ENCODE assay signal across 1 cellular context in the genomic region with DNA sequence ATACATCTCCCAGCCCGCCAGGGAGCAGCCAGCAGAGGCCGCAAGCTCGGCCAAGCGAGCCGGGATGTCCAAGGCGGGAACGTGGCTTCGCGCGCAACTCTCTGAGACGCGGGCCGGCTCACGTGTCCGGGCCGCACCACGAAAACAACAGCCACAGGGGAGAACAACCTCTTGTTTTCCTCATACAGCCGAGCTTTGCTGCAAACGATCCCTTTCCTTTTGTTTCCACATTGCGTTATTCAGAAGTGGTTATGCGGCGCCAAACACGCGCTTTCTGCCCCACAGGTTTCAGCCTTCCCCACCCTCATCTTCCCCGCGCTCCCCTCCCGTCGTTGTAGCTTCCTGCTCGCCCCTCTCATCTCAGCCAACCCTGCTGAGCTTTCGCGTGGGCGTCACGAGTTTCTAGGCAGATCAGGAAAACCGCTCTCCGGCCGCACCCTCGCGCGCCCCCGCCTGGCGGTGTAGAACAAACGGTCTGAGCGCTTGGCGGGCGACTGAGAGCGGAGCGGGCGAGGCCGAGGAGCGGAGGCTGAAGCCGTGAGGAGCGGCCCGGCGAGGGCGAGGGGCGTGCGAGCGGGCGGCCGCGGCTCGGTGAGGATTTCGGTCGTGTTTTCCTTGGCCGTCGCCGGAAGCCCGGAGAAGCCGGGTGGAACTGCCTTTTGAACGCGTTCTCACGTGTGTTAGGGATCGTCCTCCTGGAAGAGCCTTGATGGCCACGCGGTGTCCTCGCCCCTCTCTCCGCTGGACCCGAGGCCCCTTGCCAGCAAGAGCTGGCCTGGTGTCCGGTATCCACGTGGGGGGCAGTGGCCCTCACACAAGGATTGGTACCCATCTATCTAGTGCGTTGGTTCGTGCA.
TF ChIP-seq lines count a peak whose summit lies in the region.

No MANE protein-coding gene starts in this region.

TF ChIP-seq in K562, 482 proteins besides CTCF, POLR2A, EP300 and RAD21 (continued from another document and continues in another):
- TF ChIP-seq, protein P1, sequence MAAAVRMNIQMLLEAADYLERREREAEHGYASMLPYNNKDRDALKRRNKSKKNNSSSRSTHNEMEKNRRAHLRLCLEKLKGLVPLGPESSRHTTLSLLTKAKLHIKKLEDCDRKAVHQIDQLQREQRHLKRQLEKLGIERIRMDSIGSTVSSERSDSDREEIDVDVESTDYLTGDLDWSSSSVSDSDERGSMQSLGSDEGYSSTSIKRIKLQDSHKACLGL (CRISPR knock-in tag; IDR thresholded peaks at IDR 0.05; ENCODE audit: borderline replicate concordance, poor library complexity, severe bottlenecking), result no peak
- TF ChIP-seq FOXP4 (CRISPR knock-in tag; IDR thresholded peaks at IDR 0.05; ENCODE audit: borderline replicate concordance) (peak; percentile 97), PTBP1 (IDR thresholded peaks at IDR 0.05; ENCODE audit: low read depth, low read length) (peak; percentile 68; the same call in 1 of the 2 replicates), TAF15 (IDR thresholded peaks at IDR 0.05; ENCODE audit: low read depth, low read length) (no peak), ZEB2 (IDR thresholded peaks at IDR 0.05) (0 out of 2 replicates have a peak, but pooled peaks have one; percentile 31), HSF4 (CRISPR knock-in tag; IDR thresholded peaks at IDR 0.05; ENCODE audit: borderline replicate concordance) (peak; percentile 66; the same call in 1 of the 2 replicates), TRIM25 (IDR thresholded peaks at IDR 0.05; ENCODE audit: borderline replicate concordance) (no peak), CHCHD3 (CRISPR knock-in tag; IDR thresholded peaks at IDR 0.05) (no peak), KAT2B (IDR thresholded peaks at IDR 0.05; ENCODE audit: low read depth, low read length) (no peak), HES1 (IDR thresholded peaks at IDR 0.05; ENCODE audit: low read depth) (peak; percentile 75), ARID3B (CRISPR knock-in tag; IDR thresholded peaks at IDR 0.05; ENCODE audit: borderline replicate concordance) (peak; percentile 26; the same call in 1 of the 2 replicates), GTF2E2 (tag; IDR thresholded peaks at IDR 0.05) (no peak; the same call in 1 of the 2 replicates), ZNF609 (CRISPR knock-in tag; IDR thresholded peaks at IDR 0.05; ENCODE audit: borderline replicate concordance) (no peak; the same call in none of the 2 replicates), TRIM28 (IDR thresholded peaks at IDR 0.05) (0 out of 2 replicates have a peak, but pooled peaks have one; percentile 1), ILF3 (IDR thresholded peaks at IDR 0.05; ENCODE audit: borderline replicate concordance) (no peak), ZNF586 (CRISPR knock-in tag; conservative IDR thresholded peaks at IDR 0.05) (no peak; the same call in 1 of the 2 replicates), ZNF707 (CRISPR knock-in tag; conservative IDR thresholded peaks at IDR 0.05) (0 out of 2 replicates have a peak, but pooled peaks have one; percentile 58)
- TF ChIP-seq, protein P2, sequence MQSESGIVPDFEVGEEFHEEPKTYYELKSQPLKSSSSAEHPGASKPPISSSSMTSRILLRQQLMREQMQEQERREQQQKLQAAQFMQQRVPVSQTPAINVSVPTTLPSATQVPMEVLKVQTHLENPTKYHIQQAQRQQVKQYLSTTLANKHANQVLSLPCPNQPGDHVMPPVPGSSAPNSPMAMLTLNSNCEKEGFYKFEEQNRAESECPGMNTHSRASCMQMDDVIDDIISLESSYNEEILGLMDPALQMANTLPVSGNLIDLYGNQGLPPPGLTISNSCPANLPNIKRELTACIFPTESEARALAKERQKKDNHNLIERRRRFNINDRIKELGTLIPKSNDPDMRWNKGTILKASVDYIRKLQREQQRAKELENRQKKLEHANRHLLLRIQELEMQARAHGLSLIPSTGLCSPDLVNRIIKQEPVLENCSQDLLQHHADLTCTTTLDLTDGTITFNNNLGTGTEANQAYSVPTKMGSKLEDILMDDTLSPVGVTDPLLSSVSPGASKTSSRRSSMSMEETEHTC (IDR thresholded peaks at IDR 0.05), result peak; percentile 62
- TF ChIP-seq, protein P3, sequence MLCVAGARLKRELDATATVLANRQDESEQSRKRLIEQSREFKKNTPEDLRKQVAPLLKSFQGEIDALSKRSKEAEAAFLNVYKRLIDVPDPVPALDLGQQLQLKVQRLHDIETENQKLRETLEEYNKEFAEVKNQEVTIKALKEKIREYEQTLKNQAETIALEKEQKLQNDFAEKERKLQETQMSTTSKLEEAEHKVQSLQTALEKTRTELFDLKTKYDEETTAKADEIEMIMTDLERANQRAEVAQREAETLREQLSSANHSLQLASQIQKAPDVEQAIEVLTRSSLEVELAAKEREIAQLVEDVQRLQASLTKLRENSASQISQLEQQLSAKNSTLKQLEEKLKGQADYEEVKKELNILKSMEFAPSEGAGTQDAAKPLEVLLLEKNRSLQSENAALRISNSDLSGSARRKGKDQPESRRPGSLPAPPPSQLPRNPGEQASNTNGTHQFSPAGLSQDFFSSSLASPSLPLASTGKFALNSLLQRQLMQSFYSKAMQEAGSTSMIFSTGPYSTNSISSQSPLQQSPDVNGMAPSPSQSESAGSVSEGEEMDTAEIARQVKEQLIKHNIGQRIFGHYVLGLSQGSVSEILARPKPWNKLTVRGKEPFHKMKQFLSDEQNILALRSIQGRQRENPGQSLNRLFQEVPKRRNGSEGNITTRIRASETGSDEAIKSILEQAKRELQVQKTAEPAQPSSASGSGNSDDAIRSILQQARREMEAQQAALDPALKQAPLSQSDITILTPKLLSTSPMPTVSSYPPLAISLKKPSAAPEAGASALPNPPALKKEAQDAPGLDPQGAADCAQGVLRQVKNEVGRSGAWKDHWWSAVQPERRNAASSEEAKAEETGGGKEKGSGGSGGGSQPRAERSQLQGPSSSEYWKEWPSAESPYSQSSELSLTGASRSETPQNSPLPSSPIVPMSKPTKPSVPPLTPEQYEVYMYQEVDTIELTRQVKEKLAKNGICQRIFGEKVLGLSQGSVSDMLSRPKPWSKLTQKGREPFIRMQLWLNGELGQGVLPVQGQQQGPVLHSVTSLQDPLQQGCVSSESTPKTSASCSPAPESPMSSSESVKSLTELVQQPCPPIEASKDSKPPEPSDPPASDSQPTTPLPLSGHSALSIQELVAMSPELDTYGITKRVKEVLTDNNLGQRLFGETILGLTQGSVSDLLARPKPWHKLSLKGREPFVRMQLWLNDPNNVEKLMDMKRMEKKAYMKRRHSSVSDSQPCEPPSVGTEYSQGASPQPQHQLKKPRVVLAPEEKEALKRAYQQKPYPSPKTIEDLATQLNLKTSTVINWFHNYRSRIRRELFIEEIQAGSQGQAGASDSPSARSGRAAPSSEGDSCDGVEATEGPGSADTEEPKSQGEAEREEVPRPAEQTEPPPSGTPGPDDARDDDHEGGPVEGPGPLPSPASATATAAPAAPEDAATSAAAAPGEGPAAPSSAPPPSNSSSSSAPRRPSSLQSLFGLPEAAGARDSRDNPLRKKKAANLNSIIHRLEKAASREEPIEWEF (CRISPR knock-in tag; IDR thresholded peaks at IDR 0.05), result no peak
- TF ChIP-seq, protein P4, sequence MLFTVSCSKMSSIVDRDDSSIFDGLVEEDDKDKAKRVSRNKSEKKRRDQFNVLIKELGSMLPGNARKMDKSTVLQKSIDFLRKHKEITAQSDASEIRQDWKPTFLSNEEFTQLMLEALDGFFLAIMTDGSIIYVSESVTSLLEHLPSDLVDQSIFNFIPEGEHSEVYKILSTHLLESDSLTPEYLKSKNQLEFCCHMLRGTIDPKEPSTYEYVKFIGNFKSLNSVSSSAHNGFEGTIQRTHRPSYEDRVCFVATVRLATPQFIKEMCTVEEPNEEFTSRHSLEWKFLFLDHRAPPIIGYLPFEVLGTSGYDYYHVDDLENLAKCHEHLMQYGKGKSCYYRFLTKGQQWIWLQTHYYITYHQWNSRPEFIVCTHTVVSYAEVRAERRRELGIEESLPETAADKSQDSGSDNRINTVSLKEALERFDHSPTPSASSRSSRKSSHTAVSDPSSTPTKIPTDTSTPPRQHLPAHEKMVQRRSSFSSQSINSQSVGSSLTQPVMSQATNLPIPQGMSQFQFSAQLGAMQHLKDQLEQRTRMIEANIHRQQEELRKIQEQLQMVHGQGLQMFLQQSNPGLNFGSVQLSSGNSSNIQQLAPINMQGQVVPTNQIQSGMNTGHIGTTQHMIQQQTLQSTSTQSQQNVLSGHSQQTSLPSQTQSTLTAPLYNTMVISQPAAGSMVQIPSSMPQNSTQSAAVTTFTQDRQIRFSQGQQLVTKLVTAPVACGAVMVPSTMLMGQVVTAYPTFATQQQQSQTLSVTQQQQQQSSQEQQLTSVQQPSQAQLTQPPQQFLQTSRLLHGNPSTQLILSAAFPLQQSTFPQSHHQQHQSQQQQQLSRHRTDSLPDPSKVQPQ (CRISPR knock-in tag; IDR thresholded peaks at IDR 0.05; ENCODE audit: borderline replicate concordance), result peak; percentile 71; the same call in 1 of the 2 replicates
